Comparison of ENCODE assay signal across 18 cellular contexts in the genomic region with DNA sequence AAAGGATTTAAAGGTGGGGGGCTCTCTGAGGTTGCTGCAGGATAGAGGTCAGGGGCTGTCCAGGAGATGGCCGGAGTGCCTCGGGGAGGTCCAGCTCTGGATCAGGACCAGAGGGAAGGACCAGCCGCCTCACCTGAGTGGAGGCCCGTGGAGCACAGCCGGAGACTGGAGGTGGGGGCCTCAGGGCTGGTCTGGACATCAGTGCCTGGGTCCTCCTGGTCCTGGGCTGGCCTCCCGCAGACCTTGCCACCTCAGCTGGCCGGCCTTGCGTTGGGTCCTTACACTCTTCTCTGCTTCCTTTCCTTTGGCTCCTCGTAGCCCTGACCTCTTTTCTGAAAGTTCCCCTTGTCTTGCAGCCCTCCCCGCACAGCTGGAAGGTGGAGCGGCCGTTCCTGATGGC. TPM values are rescaled to one million over a fixed set of nuclear protein-coding genes. Genes with fewer than 3 reads are reported as not detected.
A peak's percentile ranks its signal among the peaks of the same experiment; 100 is the strongest.
DNase-seq lines count a peak whose midpoint lies in the region; ATAC-seq and TF ChIP-seq lines count a peak whose summit lies in the region.
"Had no signal": no experiment of that assay in that cellular context is flagged by ENCODE, and none has a peak within 500 bp of the region (broad histone marks: within the 10 kb centered on the region; RNA-seq: fewer than 3 reads in every experiment).

No MANE protein-coding gene starts in this region.

- ATAC-seq in gastrocnemius medialis (no peak), sciatic nerve (no peak)
- ATAC-seq: effector memory CD8-positive, alpha-beta T cell; left lobe of liver; natural killer cell treated with Interleukin-12 subunit alpha and Interleukin-12 subunit beta and Interleukin-15 and Interleukin-18, amount 100 ng/mL, for 72 hours had no signal

- no peak for TF ChIP-seq POLR2A in gastrocnemius medialis (IDR thresholded peaks at IDR 0.05)

- BruUV-seq in Calu3 (replicated peaks; lab: Mats Ljungman, UMichigan) (no TSS peak), Caco-2 (replicated peaks; lab: Mats Ljungman, UMichigan) (no TSS peak)

- H3K4me3 Mint-ChIP-seq in Calu3 (ENCODE audit: low read depth, unreplicated experiment): no peak overlapping the region
- no peak overlapping the region for H3K4me3 Mint-ChIP-seq in activated naive CD8-positive, alpha-beta T cell treated with anti-CD3 and anti-CD28 coated beads for 36 hours
- H3K4me3 Mint-ChIP-seq in glutamatergic neuron (ENCODE audit: unreplicated experiment): peak overlapping the region; percentile 64
- H3K4me3 Mint-ChIP-seq in Caco-2 (ENCODE audit: unreplicated experiment): no peak overlapping the region
- H3K4me3 Mint-ChIP-seq: effector memory CD8-positive, alpha-beta T cell; natural killer cell treated with Interleukin-12 subunit alpha and Interleukin-12 subunit beta and Interleukin-15 and Interleukin-18, amount 100 ng/mL, for 72 hours had no signal

- H3K36me3 Mint-ChIP-seq in Calu3 (ENCODE audit: insufficient read depth, unreplicated experiment): peaks cover 70% of the 10 kb centered on the region
- H3K36me3 Mint-ChIP-seq in activated naive CD8-positive, alpha-beta T cell treated with anti-CD3 and anti-CD28 coated beads for 36 hours: peaks cover 20% of the 10 kb centered on the region
- no peaks in the 10 kb centered on the region for H3K36me3 Mint-ChIP-seq in glutamatergic neuron (ENCODE audit: unreplicated experiment)
- peaks cover 74% of the 10 kb centered on the region for H3K36me3 Mint-ChIP-seq in Caco-2 (ENCODE audit: insufficient read depth, unreplicated experiment)

- intact Hi-C loops in Calu3 (cut with micrococcal nuclease; ENCODE audit: unreplicated experiment) (loop anchor here (5.0 kb wide), 2 partner anchors 38 to 512 kb away; no protein-coding TSS in a partner anchor), gastrocnemius medialis (cut with DNase I; ENCODE audit: low total_unique reads) (no loop called here), sciatic nerve (cut with DNase I) (no loop called here), Caco-2 (cut with micrococcal nuclease; ENCODE audit: unreplicated experiment) (no loop called here)

- H3K4me1 Mint-ChIP-seq in Calu3 (ENCODE audit: low read depth, unreplicated experiment): peaks cover 61% of the 10 kb centered on the region
- peaks cover 51% of the 10 kb centered on the region for H3K4me1 Mint-ChIP-seq in activated naive CD8-positive, alpha-beta T cell treated with anti-CD3 and anti-CD28 coated beads for 36 hours
- H3K4me1 Mint-ChIP-seq in glutamatergic neuron (ENCODE audit: low read depth, unreplicated experiment): peaks cover 81% of the 10 kb centered on the region
- peaks cover 23% of the 10 kb centered on the region for H3K4me1 Mint-ChIP-seq in Caco-2 (ENCODE audit: low read depth, unreplicated experiment)

- H3K27ac Mint-ChIP-seq in Calu3 (ENCODE audit: unreplicated experiment) (peak overlapping the region; percentile 32), glutamatergic neuron (ENCODE audit: unreplicated experiment) (peak overlapping the region; percentile 96), Caco-2 (ENCODE audit: unreplicated experiment) (no peak overlapping the region)
- peak overlapping the region; percentile 50 for H3K27ac Mint-ChIP-seq in activated naive CD8-positive, alpha-beta T cell treated with anti-CD3 and anti-CD28 coated beads for 36 hours
- H3K27ac Mint-ChIP-seq: natural killer cell treated with Interleukin-12 subunit alpha and Interleukin-12 subunit beta and Interleukin-15 and Interleukin-18, amount 100 ng/mL, for 72 hours had no signal

- in situ Hi-C loops in gastrocnemius medialis (cut with MboI; ENCODE audit: low sequenced_read_pairs in 4 of 4): no loop called here

- H3K9me3 Mint-ChIP-seq in Calu3 (ENCODE audit: low read depth, unreplicated experiment) (no peaks in the 10 kb centered on the region), glutamatergic neuron (ENCODE audit: unreplicated experiment) (peaks cover 17% of the 10 kb centered on the region), Caco-2 (ENCODE audit: unreplicated experiment) (no peaks in the 10 kb centered on the region)
- H3K9me3 Mint-ChIP-seq in activated naive CD8-positive, alpha-beta T cell treated with anti-CD3 and anti-CD28 coated beads for 36 hours: no peaks in the 10 kb centered on the region
- H3K9me3 Mint-ChIP-seq: effector memory CD8-positive, alpha-beta T cell; natural killer cell treated with Interleukin-12 subunit alpha and Interleukin-12 subunit beta and Interleukin-15 and Interleukin-18, amount 100 ng/mL, for 72 hours had no signal

- H3K27me3 Mint-ChIP-seq in Calu3 (ENCODE audit: unreplicated experiment) (no peaks in the 10 kb centered on the region), glutamatergic neuron (ENCODE audit: unreplicated experiment) (peaks cover 15% of the 10 kb centered on the region), Caco-2 (ENCODE audit: insufficient read depth, unreplicated experiment) (no peaks in the 10 kb centered on the region)
- no peaks in the 10 kb centered on the region for H3K27me3 Mint-ChIP-seq in activated naive CD8-positive, alpha-beta T cell treated with anti-CD3 and anti-CD28 coated beads for 36 hours
- H3K27me3 Mint-ChIP-seq: effector memory CD8-positive, alpha-beta T cell; natural killer cell treated with Interleukin-12 subunit alpha and Interleukin-12 subunit beta and Interleukin-15 and Interleukin-18, amount 100 ng/mL, for 72 hours had no signal

- H3K27me3 ChIP-seq in gastrocnemius medialis (no peaks in the 10 kb centered on the region), Caco-2 (replicated peaks; ENCODE audit: control insufficient read depth, insufficient read depth, low read length) (no peaks in the 10 kb centered on the region)

- CTCF ChIA-PET in Calu3 (lab: Charles Lee): no interaction called here
- CTCF ChIA-PET in Caco-2 (lab: Charles Lee): no interaction called here

- peak overlapping the region; percentile 91 to 96 (median 94) for H3K27ac ChIP-seq in gastrocnemius medialis

- H3K4me1 ChIP-seq in gastrocnemius medialis (peaks cover 80 to 84% of the 10 kb centered on the region in 2 donors), Caco-2 (peaks cover 21% of the 10 kb centered on the region)

- H3K9me3 ChIP-seq in gastrocnemius medialis (no peaks in the 10 kb centered on the region), Caco-2 (no peaks in the 10 kb centered on the region)

- H3K36me3 ChIP-seq in gastrocnemius medialis: peaks cover 0 to 7% of the 10 kb centered on the region in 2 donors
- H3K36me3 ChIP-seq in Caco-2 (ENCODE audit: control insufficient read depth, insufficient read depth, low read length): peaks cover 5% of the 10 kb centered on the region; the same call in 1 of the 2 replicates

- DNase-seq in Calu3 (no peak), glutamatergic neuron (no peak), gastrocnemius medialis (no peak), sciatic nerve (ENCODE audit: low spot score) (no peak), NCI-H1092 treated with DMSO at 0.1 percent for 48 hours (lab: John Stamatoyannopoulos, UW) (no peak), hepatic stellate cell (ENCODE audit: low spot score) (no peak), Caco-2 (no peak)
- no peak for DNase-seq in activated naive CD8-positive, alpha-beta T cell treated with anti-CD3 and anti-CD28 coated beads for 36 hours
- DNase-seq: activated T-cell treated with anti-CD3 and anti-CD28 coated beads for 4 hours; effector memory CD8-positive, alpha-beta T cell; H7; head of caudate nucleus; Kasumi-1; NCI-H146; NCI-H446 treated with DMSO at 0.1 percent for 48 hours; OCI-M1 had no signal

- TF ChIP-seq CTCF in Calu3 (IDR thresholded peaks at IDR 0.05; ENCODE audit: unreplicated experiment) (no peak), glutamatergic neuron (IDR thresholded peaks at IDR 0.05; ENCODE audit: partially characterized antibody, unreplicated experiment) (no peak), gastrocnemius medialis (IDR thresholded peaks at IDR 0.05 in 4 of 5, conservative IDR thresholded peaks at IDR 0.05 in 1 of 5) (no peak), Caco-2 (IDR thresholded peaks at IDR 0.05; ENCODE audit: insufficient read depth in 1 of 2, low read depth in 1 of 2, low read length in 1 of 2, severe bottlenecking in 1 of 2, unreplicated experiment in 1 of 2) (no peak)

- H3K4me3 ChIP-seq in gastrocnemius medialis: no peak overlapping the region
- H3K4me3 ChIP-seq in Caco-2 (ENCODE audit: low read depth, low read length): no peak overlapping the region

- POLR2A ChIA-PET in Caco-2 (lab: Charles Lee): no interaction called here

RNA-seq across cellular contexts. Expression of gene SUN1, which starts 2.0 kb away (rescaled TPM):
- total RNA-seq in Calu3 (2022) (218 and 252 TPM in 2 replicates), glutamatergic neuron (ENCODE audit: unreplicated experiment) (879 TPM), gastrocnemius medialis (100 to 1,000 TPM; 112 to 154 (median 132) TPM), sciatic nerve (207 TPM), Caco-2 (2022) (141 and 146 TPM in 2 replicates)
- 10 to 100 TPM; 50.1 to 53.4 TPM for total RNA-seq in activated naive CD8-positive, alpha-beta T cell treated with anti-CD3 and anti-CD28 coated beads for 36 hours

RNA-seq across cellular contexts. Expression of gene GET4, which starts 42.1 kb away (rescaled TPM):
- 145 and 167 TPM in 2 replicates for total RNA-seq in Calu3 (2022)
- total RNA-seq in activated naive CD8-positive, alpha-beta T cell treated with anti-CD3 and anti-CD28 coated beads for 36 hours: 10 to 100 TPM; 35.2 to 39.6 TPM
- total RNA-seq in glutamatergic neuron (ENCODE audit: unreplicated experiment): 70.2 TPM
- total RNA-seq in gastrocnemius medialis: 10 to 100 TPM; 24.6 to 40.8 (median 30.0) TPM
- total RNA-seq in sciatic nerve: 25.4 TPM
- total RNA-seq in Caco-2 (2022): 124 and 130 TPM in 2 replicates
